13 cellular contexts compared by ENCODE assay signal in genomic region chr12:108646597-108647190, GRCh38. TPM values are rescaled to one million over a fixed set of nuclear protein-coding genes. Genes with fewer than 3 reads are reported as not detected.
DNase-seq lines count a peak whose midpoint lies in the region; TF ChIP-seq lines count a peak whose summit lies in the region.
"Had no signal": no experiment of that assay in that cellular context is flagged by ENCODE, and none has a peak within 500 bp of the region (broad histone marks: within the 10 kb centered on the region; RNA-seq: fewer than 3 reads in every experiment).

No MANE protein-coding gene starts in this region.

- no peaks in the 10 kb centered on the region for H3K9me3 Mint-ChIP-seq in H9
- H3K9me3 Mint-ChIP-seq: neural progenitor cell had no signal

- H3K27me3 Mint-ChIP-seq in H9 (ENCODE audit: low read depth) = no peaks in the 10 kb centered on the region

- H2BK20ac ChIP-seq in H9 (ENCODE audit: low read depth, low read length, poor library complexity, severe bottlenecking) = no peak overlapping the region

- H3K36me3 ChIP-seq in ACC112 (ENCODE audit: insufficient read depth, low read length) (peaks cover 46% of the 10 kb centered on the region), ascending aorta (peaks cover 39 to 54% of the 10 kb centered on the region in 2 donors)
- H3K36me3 ChIP-seq: breast epithelium had no signal

- no peak overlapping the region for H2BK15ac ChIP-seq in H9 (ENCODE audit: low read depth, low read length)

- H3T11ph ChIP-seq in H9 (ENCODE audit: low read length) = no peak overlapping the region

- intact Hi-C loops in ascending aorta (cut with DNase I) = loop anchor here (10.0 kb wide), 2 partner anchors 408 to 448 kb away; partner anchors contain the start of genes ALKBH2, UNG and USP30
- intact Hi-C loops in posterior cingulate gyrus (cut with DNase I) = no loop called here

- H3K79me2 ChIP-seq in ACC112 (ENCODE audit: control insufficient read depth, insufficient read depth, low read length, unreplicated experiment) (peaks cover 13% of the 10 kb centered on the region), H9 (ENCODE audit: insufficient read depth, low read length) (no peaks in the 10 kb centered on the region)

- H3K9me3 ChIP-seq in H9 (ENCODE audit: control insufficient read depth, low read depth, low read length) (no peaks in the 10 kb centered on the region), ascending aorta (no peaks in the 10 kb centered on the region)
- H3K9me3 ChIP-seq: breast epithelium had no signal

- H3K4me3 ChIP-seq in ACC112 (ENCODE audit: low read depth, low read length) (no peak overlapping the region), ascending aorta (no peak overlapping the region)
- H3K4me3 ChIP-seq: breast epithelium, neural progenitor cell had no signal

- H3K9ac ChIP-seq in H9 (ENCODE audit: extremely low read depth, insufficient read length, low read length) = no peak overlapping the region
- H3K9ac ChIP-seq: neural progenitor cell had no signal

- no peak overlapping the region for H4K8ac ChIP-seq in H9 (replicated peaks; ENCODE audit: insufficient read length, low read depth, low read length)

- TF ChIP-seq CTCF in H9 (conservative IDR thresholded peaks at IDR 0.05) (no peak), ascending aorta (IDR thresholded peaks at IDR 0.05) (no peak)

- no peak overlapping the region for H3K23ac ChIP-seq in H9 (ENCODE audit: insufficient read length, low read depth, low read length)

- H2BK120ac ChIP-seq in H9 (ENCODE audit: low read depth, low read length, poor library complexity, severe bottlenecking) = no peak overlapping the region

- H3K4ac ChIP-seq in H9 (ENCODE audit: low read depth, low read length) = no peak overlapping the region

- peaks cover 21 to 77% (median 50%) of the 10 kb centered on the region in 3 experiments; a peak in 6 of 7 replicates for H3K36me3 Mint-ChIP-seq in H9 (ENCODE audit: insufficient read depth in 1 of 3, low read depth in 3 of 3)

- H3K27ac ChIP-seq in ACC112 (ENCODE audit: low read depth, low read length) = peak overlapping the region; percentile 96; the same call in 1 of the 2 replicates
- no peak overlapping the region for H3K27ac ChIP-seq in H9 (ENCODE audit: insufficient read length, low read depth, low read length)
- peak overlapping the region; percentile 27 to 34 for H3K27ac ChIP-seq in ascending aorta
- H3K27ac ChIP-seq: C4-2B, neural progenitor cell had no signal

- no peaks in the 10 kb centered on the region for H3K23me2 ChIP-seq in H9 (ENCODE audit: insufficient read length, low read depth, low read length, poor library complexity, severe bottlenecking)

- no peak for DNase-seq in H9
- peak in 1 of 2 donors; percentile 37 for DNase-seq in ascending aorta (ENCODE audit: low spot score in 2 of 2)
- DNase-seq in myocyte (ENCODE audit: low read depth) = peak; percentile 10
- DNase-seq in inferior parietal cortex (ENCODE audit: extremely low spot score) = no peak
- no peak for DNase-seq in posterior cingulate gyrus
- DNase-seq in NCI-H2081 treated with DMSO at 0.1 percent for 48 hours (lab: John Stamatoyannopoulos, UW) = no peak
- no peak for DNase-seq in ACHN
- DNase-seq: NCI-H345, PC-3 had no signal

- H3K4me2 ChIP-seq in H9 (ENCODE audit: insufficient read depth, insufficient read length, low read length) = no peak overlapping the region
- H3K4me2 ChIP-seq: neural progenitor cell had no signal

- no peak overlapping the region for H4K5ac ChIP-seq in H9 (ENCODE audit: insufficient read length, low read depth, low read length)

- peak overlapping the region in 2 of 3 experiments; percentile 32 to 58; a peak in 3 of 7 replicates for H3K27ac Mint-ChIP-seq in H9
- H3K27ac Mint-ChIP-seq: neural progenitor cell had no signal

- no peak overlapping the region for H3K18ac ChIP-seq in H9 (ENCODE audit: insufficient read length, low read depth, low read length)

- in situ Hi-C loops in ACHN (cut with HindIII; ENCODE audit: low pct_ligation_motif_present, low pct_unique_long_range_greater_than_20kb, low sequenced_read_pairs) = no loop called here

- H4K91ac ChIP-seq in H9 (ENCODE audit: insufficient read length, low read depth, low read length) = no peak overlapping the region

- H4K20me1 ChIP-seq in H9 (ENCODE audit: control insufficient read depth, insufficient read depth, insufficient read length) = no peaks in the 10 kb centered on the region

- WGBS in H9 (ENCODE audit: extremely low coverage, insufficient read length, low lambda C conversion rate) = no CpG with 5 or more reads among the region's 6 CpGs

- no peak overlapping the region for H3K56ac ChIP-seq in H9 (ENCODE audit: insufficient read length, low read depth, low read length)

- peaks cover 8 to 17% of the 10 kb centered on the region in 2 experiments for H3K4me1 Mint-ChIP-seq in H9

- no peaks in the 10 kb centered on the region for H3K79me1 ChIP-seq in H9 (ENCODE audit: insufficient read depth, low read depth, low read length, poor library complexity, severe bottlenecking)

- no peak overlapping the region for H2AK5ac ChIP-seq in H9 (ENCODE audit: insufficient read length, low read length)

- H3K4me3 Mint-ChIP-seq in H9 = no peak overlapping the region
- H3K4me3 Mint-ChIP-seq: neural progenitor cell had no signal

- no peak overlapping the region for H2BK5ac ChIP-seq in H9 (ENCODE audit: insufficient read length, low read length)

- no peak overlapping the region for H3K14ac ChIP-seq in H9 (ENCODE audit: insufficient read depth, low read length)

- H3K27me3 ChIP-seq in ACC112 (ENCODE audit: insufficient read depth, low read length) = no peaks in the 10 kb centered on the region
- H3K27me3 ChIP-seq in H9 (ENCODE audit: insufficient read depth, low read length) = no peaks in the 10 kb centered on the region
- H3K27me3 ChIP-seq in ascending aorta = no peaks in the 10 kb centered on the region
- H3K27me3 ChIP-seq: breast epithelium, neural progenitor cell had no signal

- H2AFZ ChIP-seq in ACC112 (ENCODE audit: low read length, unreplicated experiment) (no peak overlapping the region), H9 (ENCODE audit: low read length) (no peak overlapping the region)
- H2AFZ ChIP-seq: neural progenitor cell had no signal

- H3K4me1 ChIP-seq in ACC112 (ENCODE audit: control insufficient read depth, insufficient read depth, low read length, unreplicated experiment) = peaks cover 66% of the 10 kb centered on the region
- H3K4me1 ChIP-seq in H9 (ENCODE audit: insufficient read depth, low read length) = no peaks in the 10 kb centered on the region; the same call in 1 of the 2 replicates
- H3K4me1 ChIP-seq in ascending aorta = peaks cover 11 to 31% of the 10 kb centered on the region in 2 donors
- H3K4me1 ChIP-seq: breast epithelium, neural progenitor cell had no signal

- H2BK12ac ChIP-seq in H9 (ENCODE audit: insufficient read length, low read depth, low read length) = no peak overlapping the region

RNA-seq across cellular contexts. Expression of gene SELPLG, which starts 13.0 kb away (rescaled TPM):
- total RNA-seq in H9 (2021) (0.09 and 0.15 TPM in 2 replicates), ascending aorta (2.6 TPM), myocyte (2.4 and 2.9 TPM in 2 replicates)
- polyA plus RNA-seq in myocyte (2012) = 5.1 TPM

RNA-seq across cellular contexts. Expression of gene TMEM119, which starts 48.8 kb away (rescaled TPM):
- total RNA-seq in H9 (2021) (not detected in 2 replicates), ascending aorta (251 TPM), myocyte (34.4 and 55.5 TPM in 2 replicates)
- polyA plus RNA-seq in myocyte (2012) = 50.8 TPM
- total RNA-seq: PC-3 had no signal

Comparison
In these comparisons a context has a peak if more than half of its experiments do, and no peak if none do; other contexts are left out.
1. RNA of gene TMEM119, which starts 48.8 kb away (total RNA-seq): 251 TPM in ascending aorta (single experiment) and 34.4 to 55.5 TPM in myocyte; not detected in H9; every median in the first group is over 10 times any median in the second.